ENCODE assay signal across 1 cellular context in the genomic region with DNA sequence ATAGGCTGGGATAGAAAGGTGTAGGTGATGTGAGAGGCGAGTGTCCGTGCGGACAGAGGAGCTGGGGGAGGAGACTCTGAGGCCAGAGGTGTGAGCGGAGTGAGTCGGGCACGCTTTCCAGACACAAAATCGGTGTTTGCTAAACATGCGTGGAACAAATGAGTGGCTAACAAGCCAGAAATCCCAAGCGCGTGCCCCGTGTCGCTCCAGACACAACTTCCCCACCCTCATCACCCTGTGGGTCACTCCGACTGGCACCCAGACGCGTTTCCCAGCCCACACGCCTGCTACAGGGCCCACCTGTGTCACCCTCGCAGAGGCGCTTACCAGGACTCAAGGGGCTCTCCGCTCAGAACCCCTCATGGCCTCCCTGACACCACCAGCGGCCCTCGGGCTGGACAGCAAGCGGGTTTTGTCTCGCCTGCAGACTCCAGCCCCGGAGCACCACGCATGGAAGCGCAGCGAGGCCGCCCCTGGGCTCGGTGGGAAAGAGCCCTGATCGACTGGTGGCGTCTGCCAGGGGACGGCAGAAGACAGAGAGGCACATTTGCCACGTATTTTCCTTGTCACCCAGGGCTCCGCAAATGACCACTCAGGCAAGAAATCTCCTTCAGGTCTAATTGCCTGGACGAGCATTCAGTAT.
TF ChIP-seq lines count a peak whose summit lies in the region.

No MANE protein-coding gene starts in this region.

TF ChIP-seq in HepG2, 621 proteins besides CTCF, POLR2A, EP300 and RAD21:
- TF ChIP-seq, protein P1, sequence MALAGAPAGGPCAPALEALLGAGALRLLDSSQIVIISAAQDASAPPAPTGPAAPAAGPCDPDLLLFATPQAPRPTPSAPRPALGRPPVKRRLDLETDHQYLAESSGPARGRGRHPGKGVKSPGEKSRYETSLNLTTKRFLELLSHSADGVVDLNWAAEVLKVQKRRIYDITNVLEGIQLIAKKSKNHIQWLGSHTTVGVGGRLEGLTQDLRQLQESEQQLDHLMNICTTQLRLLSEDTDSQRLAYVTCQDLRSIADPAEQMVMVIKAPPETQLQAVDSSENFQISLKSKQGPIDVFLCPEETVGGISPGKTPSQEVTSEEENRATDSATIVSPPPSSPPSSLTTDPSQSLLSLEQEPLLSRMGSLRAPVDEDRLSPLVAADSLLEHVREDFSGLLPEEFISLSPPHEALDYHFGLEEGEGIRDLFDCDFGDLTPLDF (CRISPR knock-in tag; IDR thresholded peaks at IDR 0.05), result no peak
- TF ChIP-seq AGO2 (optimal IDR thresholded peaks at IDR 0.05; ENCODE audit: low read depth, low read length), result peak; percentile 45
- TF ChIP-seq KIAA2018 (CRISPR knock-in tag; IDR thresholded peaks at IDR 0.05; ENCODE audit: borderline replicate concordance), result no peak
- TF ChIP-seq SP1 (IDR thresholded peaks at IDR 0.05), result no peak
- no peak for TF ChIP-seq SP1 (CRISPR knock-in tag; IDR thresholded peaks at IDR 0.05)
TF ChIP-seq in HepG2: peak in this region for 1.
